Comparison of ENCODE assay signal across 25 cellular contexts in genomic region chr19:7556696-7557315, GRCh38. TPM values are rescaled to one million over a fixed set of nuclear protein-coding genes. Genes with fewer than 3 reads are reported as not detected.
DNase-seq lines count a peak whose midpoint lies in the region; ATAC-seq, FAIRE-seq and TF ChIP-seq lines count a peak whose summit lies in the region.
"Had no signal": no experiment of that assay in that cellular context is flagged by ENCODE, and none has a peak within 500 bp of the region (broad histone marks: within the 10 kb centered on the region; RNA-seq: fewer than 3 reads in every experiment).

No MANE protein-coding gene starts in this region.

- H3K79me2 ChIP-seq in HepG2 (ENCODE audit: insufficient read depth, low read length), result no peaks in the 10 kb centered on the region

- H3K36me3 Mint-ChIP-seq in T-helper 17 cell (ENCODE audit: low read depth), result peaks cover 7% of the 10 kb centered on the region

- no peaks in the 10 kb centered on the region for H3K27me3 Mint-ChIP-seq in T-helper 17 cell
- H3K27me3 Mint-ChIP-seq: CD4-positive, alpha-beta T cell; CD8-positive, alpha-beta memory T cell had no signal

- H3K27me3 ChIP-seq in HepG2 (ENCODE audit: control insufficient read depth in 1 of 2, insufficient read depth in 2 of 2, low read length in 2 of 2), result no peaks in the 10 kb centered on the region
- no peaks in the 10 kb centered on the region for H3K27me3 ChIP-seq in right lobe of liver
- H3K27me3 ChIP-seq: BE2C; BLaER1 treated with 17β-estradiol and CSF1 and Interleukin-3, amounts not matched to agents 10 nM and 100 nM had no signal

- POLR2A ChIA-PET in HepG2 (lab: Yijun Ruan, JAX), result no interaction called here

- FAIRE-seq in HepG2 (lab: Jason Lieb, UNC) (no peak), frontal cortex (lab: Jason Lieb, UNC) (no peak)
- FAIRE-seq: A204.1, D721Med, GM12891, GM18507 had no signal

- H3K4me3 Mint-ChIP-seq in T-helper 17 cell, result peak overlapping the region; percentile 12
- H3K4me3 Mint-ChIP-seq: CD14-positive monocyte; CD4-positive, alpha-beta T cell; CD8-positive, alpha-beta memory T cell had no signal

- H4K20me1 ChIP-seq in HepG2 (ENCODE audit: insufficient read depth, low read length), result no peaks in the 10 kb centered on the region

- no peak for TF ChIP-seq POLR2A in HepG2 (IDR thresholded peaks at IDR 0.05; ENCODE audit: insufficient read depth in 1 of 2, low read depth in 2 of 2, low read length in 2 of 2)
- no peak for TF ChIP-seq POLR2A in right lobe of liver (IDR thresholded peaks at IDR 0.05)

- no TSS peak for BruUV-seq in HepG2 (replicated peaks; lab: Mats Ljungman, UMichigan)

- TF ChIP-seq EP300 in HepG2 (IDR thresholded peaks at IDR 0.05; ENCODE audit: low read depth in 2 of 2, low read length in 2 of 2) (no peak), HepG2 (CRISPR knock-in tag; IDR thresholded peaks at IDR 0.05; ENCODE audit: borderline replicate concordance) (no peak)

- whole genome bisulfite sequencing in HepG2 (ENCODE audit: low lambda C conversion rate), result 98% methylated on average over 28 of the region's 54 CpGs
- 100% methylated on average over 16 of the region's 54 CpGs for WGBS in right lobe of liver (ENCODE audit: insufficient coverage, low coverage, low lambda C conversion rate, missing lambda C conversion rate)

- no peak overlapping the region for H3K4me2 ChIP-seq in HepG2 (ENCODE audit: low read depth, low read length)
- H3K4me2 ChIP-seq: BLaER1 treated with 17β-estradiol and CSF1 and Interleukin-3, amounts not matched to agents 10 nM and 100 nM had no signal

- ATAC-seq in HepG2 (no peak), right lobe of liver (no peak), T-helper 17 cell (no peak), GM19324 (IDR thresholded peaks at IDR 0.05; ENCODE audit: low FRiP score, unreplicated experiment) (no peak), GM21390 (IDR thresholded peaks at IDR 0.05; ENCODE audit: unreplicated experiment) (no peak)

- CTCF ChIA-PET in HepG2 (lab: Yijun Ruan, JAX; ENCODE audit: low intra/inter-chr PET ratio, low total read pairs), result no interaction called here

- no peak for DNase-seq in HepG2 (ENCODE audit: low spot score)
- no peak for DNase-seq in right lobe of liver
- DNase-seq in T-helper 17 cell, result no peak
- DNase-seq in frontal cortex (ENCODE audit: low spot score in 2 of 2), result peak; percentile 19 to 24
- no peak for DNase-seq in activated naive CD4-positive, alpha-beta T cell treated with Interleukin-2 at 50 U/mL for 16 hours
- DNase-seq in activated CD4-positive, alpha-beta T cell treated with anti-CD3 and anti-CD28 coated beads for 1 hour, result no peak
- DNase-seq: BE2C; CD4-positive, alpha-beta T cell; CD8-positive, alpha-beta memory T cell; DMS 273 treated with DMSO at 0.1 percent for 48 hours; DMS79; EL; GDM1; GM23248 had no signal

- H3K4me1 ChIP-seq in HepG2 (ENCODE audit: insufficient read depth, low read length) (no peaks in the 10 kb centered on the region), right lobe of liver (no peaks in the 10 kb centered on the region)
- H3K4me1 ChIP-seq: BE2C, HAP-1 had no signal

- in situ Hi-C loops in HepG2 (cut with HindIII; ENCODE audit: extremely low pct_ligation_motif_present, low pct_unique_long_range_greater_than_20kb), result no loop called here

- H3K9me3 ChIP-seq in HepG2 (ENCODE audit: low read length) (no peaks in the 10 kb centered on the region), right lobe of liver (no peaks in the 10 kb centered on the region), T-helper 17 cell (ENCODE audit: control insufficient read depth, low read length, poor library complexity, severe bottlenecking) (no peaks in the 10 kb centered on the region)
- H3K9me3 ChIP-seq: BE2C, HAP-1 had no signal

- no peak for TF ChIP-seq RAD21 in HepG2 (CRISPR knock-in tag; IDR thresholded peaks at IDR 0.05)

- intact Hi-C loops in HepG2 (cut with micrococcal nuclease; ENCODE audit: unreplicated experiment) (no loop called here), right lobe of liver (cut with DNase I) (no loop called here)

- no peaks in the 10 kb centered on the region for H3K4me1 Mint-ChIP-seq in T-helper 17 cell

- no peak overlapping the region for H2AFZ ChIP-seq in HepG2 (ENCODE audit: low read length)
- H2AFZ ChIP-seq: GM23248 had no signal

- TF ChIP-seq CTCF in HepG2 (CRISPR knock-in tag; IDR thresholded peaks at IDR 0.05), result no peak
- no peak for TF ChIP-seq CTCF in right lobe of liver (IDR thresholded peaks at IDR 0.05)

- H3K27ac Mint-ChIP-seq in T-helper 17 cell, result no peak overlapping the region
- H3K27ac Mint-ChIP-seq: CD4-positive, alpha-beta T cell; CD8-positive, alpha-beta memory T cell had no signal

- no peak overlapping the region for H3K27ac ChIP-seq in HepG2 (ENCODE audit: extremely low read length, insufficient read depth, low read length)
- H3K27ac ChIP-seq in right lobe of liver, result no peak overlapping the region
- H3K27ac ChIP-seq: 22Rv1; BLaER1 treated with 17β-estradiol and CSF1 and Interleukin-3, amounts not matched to agents 10 nM and 100 nM; GM23248 had no signal

- H3K36me3 ChIP-seq in HepG2 (replicated peaks in 1 of 2; ENCODE audit: control insufficient read depth in 1 of 2, insufficient read depth in 2 of 2, low read length in 2 of 2) (peaks cover 1 to 4% of the 10 kb centered on the region in 2 experiments; a peak in 3 of 5 replicates), right lobe of liver (peaks cover 0 to 43% (median 6%) of the 10 kb centered on the region in 4 donors)

- H3K9ac ChIP-seq in HepG2 (ENCODE audit: insufficient read depth, low read depth, low read length), result no peak overlapping the region
- H3K9ac ChIP-seq: BLaER1 treated with 17β-estradiol and CSF1 and Interleukin-3, amounts not matched to agents 10 nM and 100 nM; GM23248 had no signal

- no peak overlapping the region for H3K4me3 ChIP-seq in HepG2 (replicated peaks in 1 of 3; ENCODE audit: insufficient read depth in 1 of 3, low read depth in 2 of 3, low read length in 3 of 3)
- H3K4me3 ChIP-seq in right lobe of liver, result no peak overlapping the region
- H3K4me3 ChIP-seq: BLaER1 treated with 17β-estradiol and CSF1 and Interleukin-3, amounts not matched to agents 10 nM and 100 nM; GM23248; HAP-1 had no signal

RNA-seq across cellular contexts. Expression of gene PNPLA6, which starts 21.3 kb away (rescaled TPM):
- total RNA-seq in HepG2 (2016; rRNA removed; fragmentation: Illumina TruSeq; extraction: Trizol), result 11.1 and 28.2 TPM in 2 replicates
- total RNA-seq in HepG2 (2016; cell fraction: cytosol; rRNA removed; fragmentation: Illumina TruSeq; extraction: Trizol; ENCODE audit: low read depth), result 6.7 and 9.9 TPM in 2 replicates
- total RNA-seq in HepG2 (2016; cell fraction: insoluble cytoplasmic fraction; rRNA removed; fragmentation: Illumina TruSeq; extraction: Trizol), result 7.3 and 24.9 TPM in 2 replicates
- 9.5 and 10.2 TPM in 2 replicates for total RNA-seq in HepG2 (2016; cell fraction: membrane; rRNA removed; fragmentation: Illumina TruSeq; extraction: Trizol)
- total RNA-seq in HepG2 (2016; cell fraction: nucleus; rRNA removed; fragmentation: Illumina TruSeq; extraction: Trizol), result 39.4 and 51.4 TPM in 2 replicates
- polyA plus RNA-seq in HepG2 (2011; rRNA removed), result 24.9 and 28.4 TPM in 2 replicates
- polyA plus RNA-seq in HepG2 (2011; cell fraction: cytosol; rRNA removed), result 8.4 and 14.6 TPM in 2 replicates
- 192 and 272 TPM in 2 replicates for polyA plus RNA-seq in HepG2 (2011; cell fraction: nucleus; rRNA removed)
- polyA plus RNA-seq in HepG2 (2012), result 22.0 and 47.4 TPM in 2 replicates
- 4.0 and 4.8 TPM in 2 replicates for polyA plus RNA-seq in HepG2 (2016; cell fraction: cytosol; fragmentation: Illumina TruSeq; extraction: Trizol; ENCODE audit: low read depth)
- 9.1 and 14.0 TPM in 2 replicates for polyA plus RNA-seq in HepG2 (2016; cell fraction: insoluble cytoplasmic fraction; fragmentation: Illumina TruSeq; extraction: Trizol; ENCODE audit: low read depth)
- 4.9 and 7.2 TPM in 2 replicates for polyA plus RNA-seq in HepG2 (2016; cell fraction: membrane; fragmentation: Illumina TruSeq; extraction: Trizol; ENCODE audit: low read depth)
- 115 and 120 TPM in 2 replicates for polyA plus RNA-seq in HepG2 (2016; cell fraction: nucleus; fragmentation: Illumina TruSeq; extraction: Trizol; ENCODE audit: insufficient read depth, low read depth)
- 20.0 and 49.5 TPM in 2 replicates for polyA minus RNA-seq in HepG2 (2011; rRNA and poly(A)+ RNA removed; ENCODE audit: low replicate concordance)
- 21.5 and 23.2 TPM in 2 replicates for polyA minus RNA-seq in HepG2 (2011; cell fraction: cytosol; rRNA and poly(A)+ RNA removed)
- polyA minus RNA-seq in HepG2 (2011; cell fraction: nucleus; rRNA and poly(A)+ RNA removed), result 37.4 and 52.5 TPM in 2 replicates
- total RNA-seq in right lobe of liver, result 10 to 100 TPM; 38.7 to 61.8 (median 46.5) TPM
- 10 to 100 TPM; 95.1 to 97.2 TPM for total RNA-seq in T-helper 17 cell
- 45.2 TPM for total RNA-seq in frontal cortex

RNA-seq across cellular contexts. Expression of gene MCOLN1, which starts 34.4 kb away (rescaled TPM):
- 1.9 and 3.4 TPM in 2 replicates for total RNA-seq in HepG2 (2016; rRNA removed; fragmentation: Illumina TruSeq; extraction: Trizol)
- 3.4 and 4.1 TPM in 2 replicates for total RNA-seq in HepG2 (2016; cell fraction: cytosol; rRNA removed; fragmentation: Illumina TruSeq; extraction: Trizol; ENCODE audit: low read depth)
- 1.8 and 4.3 TPM in 2 replicates for total RNA-seq in HepG2 (2016; cell fraction: insoluble cytoplasmic fraction; rRNA removed; fragmentation: Illumina TruSeq; extraction: Trizol)
- total RNA-seq in HepG2 (2016; cell fraction: membrane; rRNA removed; fragmentation: Illumina TruSeq; extraction: Trizol), result 2.4 and 3.4 TPM in 2 replicates
- 3.8 and 4.3 TPM in 2 replicates for total RNA-seq in HepG2 (2016; cell fraction: nucleus; rRNA removed; fragmentation: Illumina TruSeq; extraction: Trizol)
- polyA plus RNA-seq in HepG2 (2011; rRNA removed), result 11.6 and 15.7 TPM in 2 replicates
- 6.4 and 7.4 TPM in 2 replicates for polyA plus RNA-seq in HepG2 (2011; cell fraction: cytosol; rRNA removed)
- 29.1 and 39.0 TPM in 2 replicates for polyA plus RNA-seq in HepG2 (2011; cell fraction: nucleus; rRNA removed)
- 3.4 and 4.8 TPM in 2 replicates for polyA plus RNA-seq in HepG2 (2012)
- 2.3 and 3.2 TPM in 2 replicates for polyA plus RNA-seq in HepG2 (2016; cell fraction: cytosol; fragmentation: Illumina TruSeq; extraction: Trizol; ENCODE audit: low read depth)
- polyA plus RNA-seq in HepG2 (2016; cell fraction: insoluble cytoplasmic fraction; fragmentation: Illumina TruSeq; extraction: Trizol; ENCODE audit: low read depth), result 2.9 and 3.5 TPM in 2 replicates
- polyA plus RNA-seq in HepG2 (2016; cell fraction: membrane; fragmentation: Illumina TruSeq; extraction: Trizol; ENCODE audit: low read depth), result 3.3 and 3.4 TPM in 2 replicates
- 16.6 and 21.1 TPM in 2 replicates for polyA plus RNA-seq in HepG2 (2016; cell fraction: nucleus; fragmentation: Illumina TruSeq; extraction: Trizol; ENCODE audit: insufficient read depth, low read depth)
- 19.2 and 110 TPM in 2 replicates for polyA minus RNA-seq in HepG2 (2011; rRNA and poly(A)+ RNA removed; ENCODE audit: low replicate concordance)
- polyA minus RNA-seq in HepG2 (2011; cell fraction: cytosol; rRNA and poly(A)+ RNA removed), result 2.4 and 4.4 TPM in 2 replicates
- 4.8 and 5.9 TPM in 2 replicates for polyA minus RNA-seq in HepG2 (2011; cell fraction: nucleus; rRNA and poly(A)+ RNA removed)
- total RNA-seq in right lobe of liver, result 10 to 100 TPM in 5 of 6 experiments, 1 to 10 TPM in 1; 9.8 to 25.2 (median 17.7) TPM
- total RNA-seq in T-helper 17 cell, result 10 to 100 TPM; 11.4 to 17.0 TPM
- 7.7 TPM for total RNA-seq in frontal cortex

RNA-seq across cellular contexts. Expression of gene CAMSAP3, which starts 38.9 kb away (rescaled TPM):
- total RNA-seq in HepG2 (2016; rRNA removed; fragmentation: Illumina TruSeq; extraction: Trizol) (9.1 and 11.8 TPM in 2 replicates), right lobe of liver (10 to 100 TPM; 21.8 to 31.9 (median 23.4) TPM), T-helper 17 cell (under 1 TPM; 0.12 to 0.44 TPM), frontal cortex (16.3 TPM)
- total RNA-seq in HepG2 (2016; cell fraction: cytosol; rRNA removed; fragmentation: Illumina TruSeq; extraction: Trizol; ENCODE audit: low read depth), result 2.1 and 2.5 TPM in 2 replicates
- 6.3 and 11.9 TPM in 2 replicates for total RNA-seq in HepG2 (2016; cell fraction: insoluble cytoplasmic fraction; rRNA removed; fragmentation: Illumina TruSeq; extraction: Trizol)
- 6.0 and 6.1 TPM in 2 replicates for total RNA-seq in HepG2 (2016; cell fraction: membrane; rRNA removed; fragmentation: Illumina TruSeq; extraction: Trizol)
- 12.6 and 13.4 TPM in 2 replicates for total RNA-seq in HepG2 (2016; cell fraction: nucleus; rRNA removed; fragmentation: Illumina TruSeq; extraction: Trizol)
- 10.8 and 16.8 TPM in 2 replicates for polyA plus RNA-seq in HepG2 (2011; rRNA removed)
- polyA plus RNA-seq in HepG2 (2011; cell fraction: cytosol; rRNA removed), result 5.6 and 8.1 TPM in 2 replicates
- polyA plus RNA-seq in HepG2 (2011; cell fraction: nucleus; rRNA removed), result 94.1 and 111 TPM in 2 replicates
- 24.4 and 27.0 TPM in 2 replicates for polyA plus RNA-seq in HepG2 (2012)
- 2.3 and 2.5 TPM in 2 replicates for polyA plus RNA-seq in HepG2 (2016; cell fraction: cytosol; fragmentation: Illumina TruSeq; extraction: Trizol; ENCODE audit: low read depth)
- 17.0 and 22.2 TPM in 2 replicates for polyA plus RNA-seq in HepG2 (2016; cell fraction: insoluble cytoplasmic fraction; fragmentation: Illumina TruSeq; extraction: Trizol; ENCODE audit: low read depth)
- polyA plus RNA-seq in HepG2 (2016; cell fraction: membrane; fragmentation: Illumina TruSeq; extraction: Trizol; ENCODE audit: low read depth), result 4.4 and 5.3 TPM in 2 replicates
- 67.8 and 74.7 TPM in 2 replicates for polyA plus RNA-seq in HepG2 (2016; cell fraction: nucleus; fragmentation: Illumina TruSeq; extraction: Trizol; ENCODE audit: insufficient read depth, low read depth)
- 1.6 and 20.5 TPM in 2 replicates for polyA minus RNA-seq in HepG2 (2011; rRNA and poly(A)+ RNA removed; ENCODE audit: low replicate concordance)
- polyA minus RNA-seq in HepG2 (2011; cell fraction: cytosol; rRNA and poly(A)+ RNA removed), result 9.5 and 9.8 TPM in 2 replicates
- polyA minus RNA-seq in HepG2 (2011; cell fraction: nucleus; rRNA and poly(A)+ RNA removed), result 12.9 and 13.7 TPM in 2 replicates
- total RNA-seq: GM23248 had no signal
- polyA plus RNA-seq: AG04450, CD14-positive monocyte, GM23248 had no signal

RNA-seq across cellular contexts. Expression of gene ZNF358, which starts 40.9 kb away (rescaled TPM):
- total RNA-seq in HepG2 (2016; rRNA removed; fragmentation: Illumina TruSeq; extraction: Trizol) (6.4 and 9.1 TPM in 2 replicates), right lobe of liver (10 to 100 TPM; 15.3 to 35.1 (median 24.8) TPM), T-helper 17 cell (1 to 10 TPM; 4.1 to 5.1 TPM), frontal cortex (10.6 TPM)
- 29.8 and 30.7 TPM in 2 replicates for total RNA-seq in HepG2 (2016; cell fraction: cytosol; rRNA removed; fragmentation: Illumina TruSeq; extraction: Trizol; ENCODE audit: low read depth)
- 7.4 and 8.8 TPM in 2 replicates for total RNA-seq in HepG2 (2016; cell fraction: insoluble cytoplasmic fraction; rRNA removed; fragmentation: Illumina TruSeq; extraction: Trizol)
- total RNA-seq in HepG2 (2016; cell fraction: membrane; rRNA removed; fragmentation: Illumina TruSeq; extraction: Trizol), result 40.6 and 43.0 TPM in 2 replicates
- total RNA-seq in HepG2 (2016; cell fraction: nucleus; rRNA removed; fragmentation: Illumina TruSeq; extraction: Trizol), result 4.2 and 4.8 TPM in 2 replicates
- 36.3 and 37.0 TPM in 2 replicates for polyA plus RNA-seq in HepG2 (2011; rRNA removed)
- polyA plus RNA-seq in HepG2 (2011; cell fraction: cytosol; rRNA removed), result 27.2 and 34.8 TPM in 2 replicates
- 16.8 and 18.8 TPM in 2 replicates for polyA plus RNA-seq in HepG2 (2011; cell fraction: nucleus; rRNA removed)
- polyA plus RNA-seq in HepG2 (2012), result 18.3 and 24.5 TPM in 2 replicates
- polyA plus RNA-seq in HepG2 (2016; cell fraction: cytosol; fragmentation: Illumina TruSeq; extraction: Trizol; ENCODE audit: low read depth), result 89.1 and 102 TPM in 2 replicates
- polyA plus RNA-seq in HepG2 (2016; cell fraction: insoluble cytoplasmic fraction; fragmentation: Illumina TruSeq; extraction: Trizol; ENCODE audit: low read depth), result 21.6 and 26.7 TPM in 2 replicates
- 106 and 124 TPM in 2 replicates for polyA plus RNA-seq in HepG2 (2016; cell fraction: membrane; fragmentation: Illumina TruSeq; extraction: Trizol; ENCODE audit: low read depth)
- polyA plus RNA-seq in HepG2 (2016; cell fraction: nucleus; fragmentation: Illumina TruSeq; extraction: Trizol; ENCODE audit: insufficient read depth, low read depth), result 18.5 and 20.8 TPM in 2 replicates
- 17.5 and 24.9 TPM in 2 replicates for polyA minus RNA-seq in HepG2 (2011; rRNA and poly(A)+ RNA removed; ENCODE audit: low replicate concordance)
- 11.3 and 15.3 TPM in 2 replicates for polyA minus RNA-seq in HepG2 (2011; cell fraction: cytosol; rRNA and poly(A)+ RNA removed)
- polyA minus RNA-seq in HepG2 (2011; cell fraction: nucleus; rRNA and poly(A)+ RNA removed), result 2.2 and 3.4 TPM in 2 replicates

Comparison
In these comparisons a context has a peak if more than half of its experiments do, and no peak if none do; other contexts are left out.
1. DNase-seq: peak in frontal cortex (2 of 2); none in HepG2 (single experiment), right lobe of liver (0 of 3), T-helper 17 cell (0 of 3), activated naive CD4-positive, alpha-beta T cell treated with Interleukin-2 at 50 U/mL for 16 hours (single experiment) and activated CD4-positive, alpha-beta T cell treated with anti-CD3 and anti-CD28 coated beads for 1 hour (single experiment).